ENCODE assay signal across 22 cellular contexts in the genomic region with DNA sequence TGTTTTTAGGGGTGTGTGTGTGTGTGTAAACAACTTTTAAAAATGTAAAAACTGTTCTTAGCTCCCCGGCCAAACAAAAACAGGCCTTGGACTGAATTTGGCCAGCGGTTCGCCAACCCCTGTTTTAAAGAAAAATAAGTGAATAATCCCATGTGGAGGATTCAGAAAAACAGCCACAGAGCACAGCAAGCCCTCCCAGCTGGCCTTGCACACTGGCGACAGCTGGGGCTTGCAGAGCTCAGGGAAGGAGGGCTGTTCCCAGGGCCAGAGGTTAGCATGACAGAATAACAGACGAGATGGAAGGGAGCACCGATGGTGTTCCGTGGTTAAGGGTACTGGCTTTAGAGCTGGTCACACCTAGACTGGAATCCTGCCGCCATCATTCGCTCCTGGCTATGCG. TPM values are rescaled to one million over a fixed set of nuclear protein-coding genes. Genes with fewer than 3 reads are reported as not detected.
DNase-seq lines count a peak whose midpoint lies in the region; ATAC-seq and TF ChIP-seq lines count a peak whose summit lies in the region.
"Had no signal": no experiment of that assay in that cellular context is flagged by ENCODE, and none has a peak within 500 bp of the region (broad histone marks: within the 10 kb centered on the region; RNA-seq: fewer than 3 reads in every experiment).

No MANE protein-coding gene starts in this region.

- 71% methylated on average over 10 of the region's 10 CpGs for WGBS in right cardiac atrium

- H3K36me3 ChIP-seq in H7 (replicated peaks; ENCODE audit: control insufficient read depth, insufficient read depth, low read length): no peaks in the 10 kb centered on the region; the same call in 1 of the 2 replicates

- H3K4me1 Mint-ChIP-seq in T-helper 17 cell: no peaks in the 10 kb centered on the region
- H3K4me1 Mint-ChIP-seq: CD4-positive, alpha-beta memory T cell had no signal

- TF ChIP-seq CTCF in fibroblast of villous mesenchyme (IDR thresholded peaks at IDR 0.05; ENCODE audit: insufficient read depth, low read depth, low read length): no peak

- H3K27ac Mint-ChIP-seq in T-helper 17 cell: no peak overlapping the region
- H3K27ac Mint-ChIP-seq: CD4-positive, alpha-beta memory T cell had no signal

- no peaks in the 10 kb centered on the region for H3K27me3 ChIP-seq in right cardiac atrium (ENCODE audit: control insufficient read depth, insufficient read depth)
- no peaks in the 10 kb centered on the region for H3K27me3 ChIP-seq in H7 (ENCODE audit: control insufficient read depth, insufficient read depth, low read length)
- H3K27me3 ChIP-seq: BLaER1 had no signal

- H3K4me3 Mint-ChIP-seq in T-helper 17 cell: no peak overlapping the region
- H3K4me3 Mint-ChIP-seq: CD4-positive, alpha-beta memory T cell had no signal

- H3K4me1 ChIP-seq in right cardiac atrium (ENCODE audit: control insufficient read depth, insufficient read depth, low read length): no peaks in the 10 kb centered on the region
- H3K4me1 ChIP-seq: BLaER1 had no signal

- H3K27me3 Mint-ChIP-seq in T-helper 17 cell: peaks cover 37% of the 10 kb centered on the region

- intact Hi-C loops in right cardiac atrium (cut with DNase I): no loop called here
- intact Hi-C loops in sciatic nerve (cut with DNase I): loop anchor here (10.0 kb wide), 1 partner anchor 83 kb away; no protein-coding TSS in a partner anchor

- no peak overlapping the region for H3K4me3 ChIP-seq in fibroblast of villous mesenchyme (ENCODE audit: low read depth, low read length)
- H3K4me3 ChIP-seq in right cardiac atrium (ENCODE audit: low read length): no peak overlapping the region
- H3K4me3 ChIP-seq in H7 (ENCODE audit: insufficient read depth, low read depth, low read length): no peak overlapping the region
- H3K4me3 ChIP-seq: BLaER1 had no signal

- DNase-seq in NCI-H82 (lab: John Stamatoyannopoulos, UW) (peak; percentile 65), fibroblast of villous mesenchyme (ENCODE audit: low read depth) (peak; percentile 27), right cardiac atrium (peak in 2 of 3 donors; percentile 75), sciatic nerve (ENCODE audit: low spot score) (no peak), HuH-7.5 (ENCODE audit: low spot score) (no peak), T-helper 17 cell (no peak), H7 (no peak), NCI-H345 treated with DMSO at 0.1 percent for 48 hours (lab: John Stamatoyannopoulos, UW; ENCODE audit: unreplicated experiment) (no peak)
- DNase-seq: CD4-positive, alpha-beta memory T cell; DMS53; EL; GOT3; NCI-H1417 treated with DMSO at 0.1 percent for 48 hours; NCI-H2029 treated with DMSO at 0.1 percent for 48 hours; NCI-H2171; NCI-H446; NCI-H526 treated with DMSO at 0.1 percent for 48 hours; SHP77 treated with DMSO at 0.1 percent for 48 hours had no signal

- no peak overlapping the region for H3K27ac ChIP-seq in right cardiac atrium (ENCODE audit: low read length)
- H3K27ac ChIP-seq: BLaER1 had no signal

- peak; percentile 52 to 78 for ATAC-seq in right cardiac atrium
- ATAC-seq in sciatic nerve: peak; percentile 78
- ATAC-seq in T-helper 17 cell: no peak
- ATAC-seq: HepG2, SK-N-SH treated with all-trans-retinoic acid at 6 μM for 48 hours had no signal

- H3K9me3 ChIP-seq in right cardiac atrium (ENCODE audit: control insufficient read depth, low read length) (no peaks in the 10 kb centered on the region), T-helper 17 cell (ENCODE audit: control insufficient read depth, low read length, poor library complexity, severe bottlenecking) (no peaks in the 10 kb centered on the region)
- H3K9me3 ChIP-seq: BLaER1 had no signal

- H3K36me3 Mint-ChIP-seq in T-helper 17 cell (ENCODE audit: low read depth): no peaks in the 10 kb centered on the region
- H3K36me3 Mint-ChIP-seq: CD4-positive, alpha-beta memory T cell had no signal

RNA-seq across cellular contexts. Expression of a gene that starts 39.0 kb away (rescaled TPM):
- 10.6 and 13.0 TPM in 2 replicates for total RNA-seq in fibroblast of villous mesenchyme
- 10 to 100 TPM; 66.0 to 85.0 (median 74.3) TPM for total RNA-seq in right cardiac atrium
- polyA plus RNA-seq in right cardiac atrium: 34.4 TPM
- 138 TPM for total RNA-seq in sciatic nerve
- total RNA-seq in T-helper 17 cell: not detected
- total RNA-seq in H7 (2014; rRNA removed; shearing (Covaris generic)): 7.1 and 8.1 TPM in 2 replicates
- total RNA-seq: CD4-positive, alpha-beta memory T cell; OCI-LY7 had no signal
- polyA plus RNA-seq: CD4-positive, alpha-beta memory T cell had no signal

Comparison
In these comparisons a context has a peak if more than half of its experiments do, and no peak if none do; other contexts are left out.
1. DNase-seq: peak in NCI-H82 (single experiment), fibroblast of villous mesenchyme (single experiment) and right cardiac atrium (2 of 3); none in sciatic nerve (single experiment), HuH-7.5 (single experiment), T-helper 17 cell (0 of 3), H7 (single experiment) and NCI-H345 treated with DMSO at 0.1 percent for 48 hours (single experiment).